In genomic region chr20:37837934-37838333, GRCh38 we compare ENCODE assay signal across 19 cellular contexts.
"Had no signal": no experiment of that assay in that cellular context is flagged by ENCODE, and none has a peak within 500 bp of the region (broad histone marks: within the 10 kb centered on the region; RNA-seq: fewer than 3 reads in every experiment).

No MANE protein-coding gene starts in this region.

- ATAC-seq: mucosa of descending colon, sciatic nerve, upper lobe of right lung had no signal

- H3K4me3 ChIP-seq: left ventricle myocardium inferior, mucosa of descending colon, ovary, smooth muscle cell, testis, upper lobe of right lung had no signal

- H3K9me3 Mint-ChIP-seq: activated naive CD4-positive, alpha-beta T cell treated with anti-CD3 and anti-CD28 coated beads, Interleukin-2, amount 50 U/mL, for 24 hours; naive B cell had no signal

- H3K9me3 ChIP-seq: left ventricle myocardium inferior, mucosa of descending colon, ovary, testis, upper lobe of right lung had no signal

- H3K36me3 ChIP-seq: ovary had no signal

- H3K27me3 Mint-ChIP-seq: activated naive CD4-positive, alpha-beta T cell treated with anti-CD3 and anti-CD28 coated beads, Interleukin-2, amount 50 U/mL, for 24 hours; naive B cell had no signal

- H3K27me3 ChIP-seq: ovary, testis, upper lobe of right lung had no signal

- H3K4me1 Mint-ChIP-seq: activated naive CD4-positive, alpha-beta T cell treated with anti-CD3 and anti-CD28 coated beads, Interleukin-2, amount 50 U/mL, for 24 hours had no signal

- H3K27ac ChIP-seq: left ventricle myocardium inferior, ovary, testis, upper lobe of right lung had no signal

- H3K4me1 ChIP-seq: testis, upper lobe of right lung had no signal

- H3K4me3 Mint-ChIP-seq: activated naive CD4-positive, alpha-beta T cell treated with anti-CD3 and anti-CD28 coated beads, Interleukin-2, amount 50 U/mL, for 24 hours; naive B cell; neural crest cell had no signal

- DNase-seq: activated CD4-positive, alpha-beta T cell treated with anti-CD3 and anti-CD28 coated beads, Interleukin-2, amount 50 U/mL, for 1 hour; activated CD4-positive, CD25-positive, alpha-beta regulatory T cell treated with anti-CD3 and anti-CD28 coated beads, Interleukin-2, amount 50 U/mL, for 72 hours; activated CD8-positive, alpha-beta memory T cell treated with anti-CD3 and anti-CD28 coated beads for 24 hours; activated CD8-positive, alpha-beta memory T cell treated with anti-CD3 and anti-CD28 coated beads, Interleukin-2, amount 50 U/mL, for 48 hours; activated gamma-delta T cell; activated T-cell treated with anti-CD3 and anti-CD28 coated beads, Interleukin-2, amount 50 U/mL, for 48 hours; effector CD4-positive, alpha-beta T cell; left ventricle myocardium inferior; mucosa of descending colon; naive B cell; ovary; stimulated activated CD4-positive, alpha-beta T cell treated with anti-CD3 and anti-CD28 coated beads, Interleukin-4, amount 100 ng/mL, for 1 hour; T1000; testis; upper lobe of right lung had no signal

- H3K27ac Mint-ChIP-seq: activated naive CD4-positive, alpha-beta T cell treated with anti-CD3 and anti-CD28 coated beads, Interleukin-2, amount 50 U/mL, for 24 hours had no signal
